Comparison of ENCODE assay signal across 8 cellular contexts in the genomic region with DNA sequence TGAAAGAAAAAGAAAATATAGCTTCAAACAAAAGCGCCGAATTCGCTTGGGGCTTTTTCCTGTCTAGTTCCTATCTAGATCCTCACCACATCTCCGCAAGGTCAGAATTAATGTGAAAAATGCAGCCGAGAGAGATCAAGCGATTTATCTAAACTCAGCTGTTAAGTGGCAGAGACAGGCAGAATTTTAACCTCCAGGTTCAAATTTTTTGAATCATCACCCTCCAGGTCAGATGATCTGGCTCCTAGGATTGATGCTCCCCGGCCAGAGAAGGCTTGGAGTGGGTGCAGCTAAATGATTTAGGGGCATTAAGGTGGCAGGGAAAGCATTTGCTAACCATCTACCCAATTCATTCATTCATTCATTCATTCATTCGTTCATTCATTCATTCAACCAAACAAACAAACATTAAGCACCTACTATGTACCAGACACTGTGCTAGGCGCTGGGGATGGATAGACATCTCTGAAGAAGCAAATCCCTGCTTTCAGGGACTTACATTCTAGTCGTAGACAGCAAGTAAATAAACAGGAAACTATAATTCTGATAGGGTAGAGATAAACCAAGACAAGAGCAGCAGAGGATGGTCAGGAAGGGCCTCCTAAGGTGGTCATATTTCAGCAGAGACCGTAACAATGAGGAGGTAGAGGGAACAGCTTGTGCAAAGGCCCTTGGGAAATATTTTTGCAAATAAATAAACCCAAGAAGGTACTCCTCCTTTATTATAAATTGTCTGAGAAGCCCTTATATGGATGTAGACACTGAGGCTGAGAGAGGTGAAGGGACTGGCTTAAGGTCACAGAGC. TPM values are rescaled to one million over a fixed set of nuclear protein-coding genes. Genes with fewer than 3 reads are reported as not detected.
DNase-seq lines count a peak whose midpoint lies in the region; FAIRE-seq and TF ChIP-seq lines count a peak whose summit lies in the region.

No MANE protein-coding gene starts in this region.

- H4K20me1 ChIP-seq in OCI-LY1 (ENCODE audit: insufficient read depth, low read length) (no peaks in the 10 kb centered on the region), H1 (replicated peaks in 1 of 2; ENCODE audit: control insufficient read depth in 1 of 2, insufficient read depth in 2 of 2, low read length in 2 of 2) (peaks cover 4 to 14% of the 10 kb centered on the region in 2 experiments)

- H2BK12ac ChIP-seq in H1 (ENCODE audit: low read depth, low read length) (0 out of 2 replicates have a peak overlapping the region, but pooled peaks have one; percentile 52), neuronal stem cell (ENCODE audit: low read length) (no peak overlapping the region)

- peak overlapping the region; percentile 88 for H3K4me2 ChIP-seq in OCI-LY1 (ENCODE audit: low read length)
- peak overlapping the region; percentile 85 to 88 for H3K4me2 ChIP-seq in H1 (ENCODE audit: insufficient read depth in 1 of 2, low read depth in 2 of 2, low read length in 2 of 2)
- H3K4me2 ChIP-seq in neuronal stem cell (ENCODE audit: insufficient read depth, low read length, poor library complexity, severe bottlenecking): peak overlapping the region; percentile 64

- H3K36me3 ChIP-seq in Caco-2 (ENCODE audit: control insufficient read depth, insufficient read depth, low read length) (0 out of 2 replicates have a peak, but pooled peaks cover 2% of the 10 kb centered on the region), OCI-LY1 (ENCODE audit: insufficient read depth, low read length) (0 out of 2 replicates have a peak, but pooled peaks cover 11% of the 10 kb centered on the region), H1 (ENCODE audit: control insufficient read depth in 2 of 4, insufficient read depth in 4 of 4, low read length in 3 of 4) (0 out of 8 replicates have a peak, but pooled peaks cover 0 to 3% (median 0%) of the 10 kb centered on the region in 4 experiments), neuronal stem cell (replicated peaks in 1 of 2; ENCODE audit: control insufficient read depth in 2 of 2, insufficient read depth in 2 of 2, low read length in 2 of 2) (peaks cover 0 to 24% of the 10 kb centered on the region in 2 donors)

- WGBS in H1 (ENCODE audit: extremely low coverage in 1 of 2, insufficient coverage in 1 of 2, insufficient read length in 1 of 2, insufficient replicate concordance in 2 of 2, low coverage in 1 of 2, low lambda C conversion rate in 2 of 2, missing lambda C conversion rate in 1 of 2), 2 experiments: 33% methylated on average over 11 of the region's 11 CpGs; no CpG with 5 or more reads in 1 of the 2 experiments
- no CpG with 5 or more reads among the region's 11 CpGs for WGBS in neuronal stem cell (ENCODE audit: extremely low coverage in 2 of 2, insufficient read length in 2 of 2, insufficient replicate concordance in 1 of 2), 2 donors

- no peaks in the 10 kb centered on the region for H3K9me2 ChIP-seq in OCI-LY1 (ENCODE audit: low read depth, low read length)

- H4K91ac ChIP-seq in H1 (replicated peaks; ENCODE audit: insufficient read length, low read length) (no peak overlapping the region), neuronal stem cell (ENCODE audit: low read depth, low read length, poor library complexity) (no peak overlapping the region)

- FAIRE-seq in H1 (lab: Jason Lieb, UNC): no peak

- H3F3A ChIP-seq in OCI-LY1 (ENCODE audit: insufficient read depth, low read length): no peaks in the 10 kb centered on the region

- no peak overlapping the region for H2AFZ ChIP-seq in OCI-LY1 (ENCODE audit: low read length)
- H2AFZ ChIP-seq in H1 (ENCODE audit: low read length): peak overlapping the region; percentile 87; the same call in 1 of the 2 replicates
- peak overlapping the region; percentile 91 for H2AFZ ChIP-seq in neuronal stem cell (ENCODE audit: low read length)

- TSS peak; percentile 87 for BruUV-seq in Caco-2 (replicated peaks; lab: Mats Ljungman, UMichigan)

- H3K4me1 ChIP-seq in Caco-2: peaks cover 52% of the 10 kb centered on the region
- H3K4me1 ChIP-seq in OCI-LY1 (ENCODE audit: insufficient read depth, low read length, severe bottlenecking): peaks cover 57% of the 10 kb centered on the region
- H3K4me1 ChIP-seq in H1 (replicated peaks in 1 of 4; ENCODE audit: control insufficient read depth in 3 of 4, insufficient read depth in 4 of 4, low read length in 3 of 4): peaks cover 2 to 16% (median 7%) of the 10 kb centered on the region in 4 experiments; a peak in 6 of 7 replicates
- peaks cover 12 to 15% of the 10 kb centered on the region in 2 donors for H3K4me1 ChIP-seq in neuronal stem cell (ENCODE audit: control insufficient read depth in 2 of 2, insufficient read depth in 1 of 2, low read depth in 1 of 2, low read length in 2 of 2)

- H3K4ac ChIP-seq in H1 (replicated peaks; ENCODE audit: insufficient read length, low read depth, low read length): peak overlapping the region; percentile 13
- no peak overlapping the region for H3K4ac ChIP-seq in neuronal stem cell (ENCODE audit: low read length)

- no peak for TF ChIP-seq POLR2A in H1 (IDR thresholded peaks at IDR 0.05; ENCODE audit: control extremely low read depth in 1 of 2, low read depth in 2 of 2, low read length in 2 of 2)

- peak overlapping the region; percentile 93 for H3K27ac Mint-ChIP-seq in Caco-2 (ENCODE audit: unreplicated experiment)

- H3K56ac ChIP-seq in H1 (replicated peaks; ENCODE audit: insufficient read length, low read depth, low read length): no peak overlapping the region

- H3K27me3 ChIP-seq in Caco-2 (replicated peaks; ENCODE audit: control insufficient read depth, insufficient read depth, low read length) (no peaks in the 10 kb centered on the region), OCI-LY1 (ENCODE audit: insufficient read depth, low read length) (no peaks in the 10 kb centered on the region), H1 (replicated peaks in 1 of 4; ENCODE audit: control insufficient read depth in 3 of 4, extremely low read depth in 1 of 4, insufficient read depth in 3 of 4, low read length in 3 of 4) (no peaks in the 10 kb centered on the region), neuronal stem cell (ENCODE audit: control insufficient read depth in 3 of 3, insufficient read depth in 3 of 3, low read depth in 1 of 3, low read length in 3 of 3) (no peaks in the 10 kb centered on the region)

- H3K27me3 Mint-ChIP-seq in Caco-2 (ENCODE audit: insufficient read depth, unreplicated experiment): no peaks in the 10 kb centered on the region

- H3K79me1 ChIP-seq in H1 (ENCODE audit: low read depth, low read length) (peaks cover 9% of the 10 kb centered on the region), neuronal stem cell (ENCODE audit: low read depth, low read length) (peaks cover 4% of the 10 kb centered on the region)

- H3K27ac ChIP-seq in OCI-LY1 (ENCODE audit: low read depth, low read length, poor library complexity, severe bottlenecking) (peak overlapping the region; percentile 81), H1 (ENCODE audit: low read depth, low read length) (peak overlapping the region; percentile 91), neuronal stem cell (replicated peaks; ENCODE audit: low read length) (peak overlapping the region; percentile 72)

- H2AK5ac ChIP-seq in H1 (ENCODE audit: low read depth, low read length) (0 out of 2 replicates have a peak overlapping the region, but pooled peaks have one; percentile 44), neuronal stem cell (ENCODE audit: low read depth, low read length) (no peak overlapping the region)

- no peak overlapping the region for H2BK15ac ChIP-seq in H1 (ENCODE audit: low read length)
- no peak overlapping the region for H2BK15ac ChIP-seq in neuronal stem cell (ENCODE audit: low read length)

- POLR2A ChIA-PET in Caco-2 (lab: Charles Lee): interaction anchor here (0.5 to 1.5 kb wide), 6 partner anchors 9 to 41 kb away, joined by 3 to 5 read pairs (median 4); no protein-coding TSS in a partner anchor
- POLR2A ChIA-PET in H1 (lab: Charles Lee; ENCODE audit: partially characterized antibody): interaction anchor here (0.6 to 8.7 kb wide), 11 partner anchors 11 to 78 kb away, joined by 3 to 87 read pairs (median 3); a partner anchor contains a TSS

- H3K4me3 Mint-ChIP-seq in Caco-2 (ENCODE audit: unreplicated experiment): peak overlapping the region; percentile 96

- peak overlapping the region; percentile 97 for H3K9ac ChIP-seq in OCI-LY1 (ENCODE audit: low read length)
- peak overlapping the region; percentile 65 to 98 (median 81) for H3K9ac ChIP-seq in H1 (replicated peaks in 1 of 4; ENCODE audit: extremely low read depth in 1 of 4, low read depth in 3 of 4, low read length in 3 of 4)
- H3K9ac ChIP-seq in neuronal stem cell (ENCODE audit: low read depth, low read length, poor library complexity): no peak overlapping the region

- TF ChIP-seq EP300 in H1 (IDR thresholded peaks at IDR 0.05; ENCODE audit: borderline replicate concordance in 1 of 2, low read depth in 2 of 2, low read length in 2 of 2): no peak

- no peaks in the 10 kb centered on the region for H3K9me3 ChIP-seq in Caco-2
- no peaks in the 10 kb centered on the region for H3K9me3 ChIP-seq in OCI-LY1 (ENCODE audit: low read length)
- no peaks in the 10 kb centered on the region for H3K9me3 ChIP-seq in H1 (ENCODE audit: insufficient read depth in 2 of 2, low read depth in 1 of 2, low read length in 1 of 2)
- H3K9me3 ChIP-seq in neuronal stem cell (replicated peaks in 1 of 2; ENCODE audit: control insufficient read depth in 2 of 2, insufficient read depth in 1 of 2, low read depth in 1 of 2, low read length in 2 of 2): no peaks in the 10 kb centered on the region

- H3K9me3 Mint-ChIP-seq in Caco-2 (ENCODE audit: unreplicated experiment): no peaks in the 10 kb centered on the region

- peak overlapping the region; percentile 100 for H4K5ac ChIP-seq in H1 (ENCODE audit: insufficient read length, low read depth, low read length)

- intact Hi-C loops in Caco-2 (cut with micrococcal nuclease; ENCODE audit: unreplicated experiment): no loop called here

- H3K18ac ChIP-seq in H1 (ENCODE audit: extremely low read depth, low read length) (no peak overlapping the region; the same call in 1 of the 2 replicates), neuronal stem cell (ENCODE audit: low read length) (peak overlapping the region; percentile 89)

- TF ChIP-seq RAD21 in H1 (IDR thresholded peaks at IDR 0.05 in 1 of 2, conservative IDR thresholded peaks at IDR 0.05 in 1 of 2; ENCODE audit: low read depth in 2 of 2, low read length in 2 of 2): no peak

- TF ChIP-seq CTCF in Caco-2 (IDR thresholded peaks at IDR 0.05; ENCODE audit: insufficient read depth in 1 of 2, low read depth in 1 of 2, low read length in 1 of 2, severe bottlenecking in 1 of 2, unreplicated experiment in 1 of 2): no peak
- no peak for TF ChIP-seq CTCF in OCI-LY1 (IDR thresholded peaks at IDR 0.05; ENCODE audit: low read length)
- no peak for TF ChIP-seq CTCF in H1 (IDR thresholded peaks at IDR 0.05; ENCODE audit: control extremely low read depth in 1 of 3, insufficient read depth in 1 of 3, low read depth in 1 of 3, low read length in 3 of 3)

- H3K23me2 ChIP-seq in H1 (ENCODE audit: low read depth, low read length): peaks cover 10% of the 10 kb centered on the region

- H3K36me3 Mint-ChIP-seq in Caco-2 (ENCODE audit: insufficient read depth, unreplicated experiment): peaks cover 39% of the 10 kb centered on the region

- H3K4me1 Mint-ChIP-seq in Caco-2 (ENCODE audit: low read depth, unreplicated experiment): peaks cover 61% of the 10 kb centered on the region

- no peak overlapping the region for H3K14ac ChIP-seq in H1 (ENCODE audit: insufficient read length)
- H3K14ac ChIP-seq in neuronal stem cell (ENCODE audit: low read length): no peak overlapping the region

- H2BK5ac ChIP-seq in H1 (ENCODE audit: low read depth, low read length) (peak overlapping the region; percentile 80), neuronal stem cell (ENCODE audit: low read length) (no peak overlapping the region)

- peaks cover 41% of the 10 kb centered on the region for H3K79me2 ChIP-seq in OCI-LY1 (ENCODE audit: insufficient read depth, low read length)
- peaks cover 32 to 51% of the 10 kb centered on the region in 2 experiments for H3K79me2 ChIP-seq in H1 (ENCODE audit: control insufficient read depth in 1 of 2, insufficient read depth in 2 of 2, low read length in 2 of 2)

- DNase-seq in Caco-2 (peak in 1 of 2 experiments; percentile 14), H1 (ENCODE audit: low read depth in 1 of 2, low spot score in 2 of 2) (no peak), neuronal stem cell (ENCODE audit: low spot score) (no peak), NCI-H2029 treated with DMSO at 0.1 percent for 48 hours (lab: John Stamatoyannopoulos, UW) (no peak), cerebellar nuclear complex (lab: John Stamatoyannopoulos, UW) (no peak), COLO829 (ENCODE audit: low spot score) (no peak)
- no peak for DNase-seq in stimulated activated CD4-positive, alpha-beta T cell treated with anti-CD3 and anti-CD28 coated beads, Interleukin-4, amount 100 ng/mL, for 24 hours

- CTCF ChIA-PET in Caco-2 (lab: Charles Lee): interaction anchor here (0.6 to 2.6 kb wide), 8 partner anchors 14 to 390 kb away, joined by 3 to 17 read pairs (median 4); a partner anchor contains a TSS
- CTCF ChIA-PET in H1 (lab: Charles Lee; ENCODE audit: partially characterized antibody): interaction anchor here (0.6 to 1.8 kb wide), 6 partner anchors 27 to 134 kb away, joined by 3 to 7 read pairs (median 4); a partner anchor contains a TSS

- H2BK20ac ChIP-seq in H1 (ENCODE audit: low read length): 0 out of 2 replicates have a peak overlapping the region, but pooled peaks have one; percentile 25

- peak overlapping the region; percentile 83 for H3K4me3 ChIP-seq in Caco-2 (ENCODE audit: low read depth, low read length)
- H3K4me3 ChIP-seq in OCI-LY1 (ENCODE audit: low read depth, low read length, poor library complexity, severe bottlenecking): peak overlapping the region; percentile 96
- H3K4me3 ChIP-seq in H1 (ENCODE audit: extremely low read depth in 1 of 4, insufficient read depth in 2 of 4, low read depth in 3 of 4, low read length in 4 of 4): peak overlapping the region; percentile 60 to 94 (median 92)
- peak overlapping the region; percentile 83 to 89 for H3K4me3 ChIP-seq in neuronal stem cell (ENCODE audit: low read length in 2 of 2)

- H3K23ac ChIP-seq in H1 (ENCODE audit: insufficient read length): no peak overlapping the region
- H3K23ac ChIP-seq in neuronal stem cell (ENCODE audit: low read depth, low read length, poor library complexity): no peak overlapping the region

- H4K8ac ChIP-seq in H1 (ENCODE audit: extremely low read depth, insufficient read depth, low read length) (peak overlapping the region; percentile 94; the same call in 1 of the 2 replicates), neuronal stem cell (ENCODE audit: low read depth, low read length) (no peak overlapping the region)

- H2BK120ac ChIP-seq in H1 (replicated peaks; ENCODE audit: low read depth, low read length) (no peak overlapping the region), neuronal stem cell (ENCODE audit: low read depth, low read length) (no peak overlapping the region)

RNA-seq across cellular contexts. Expression of a gene that starts 0.7 kb away (rescaled TPM):
- 485 and 509 TPM in 2 replicates for total RNA-seq in Caco-2 (2022)
- 184 and 185 TPM in 2 replicates for total RNA-seq in H1 (2021; fragmentation: NEBNext Ultra II Directional; extraction: Animal tissue kit (Norgen Biotek cat#: 25700))
- 131 and 141 TPM in 2 replicates for polyA plus RNA-seq in H1 (2011; rRNA removed)
- 114 TPM for polyA plus RNA-seq in H1 (2011; cell fraction: cytosol; rRNA removed)
- 64.5 TPM for polyA plus RNA-seq in H1 (2011; cell fraction: nucleus; rRNA removed)
- 130 to 225 TPM (median 146 TPM) in 4 replicates for polyA plus RNA-seq in H1 (2012, experiment 1 of 2)
- polyA plus RNA-seq in H1 (2012, experiment 2 of 2): 129 TPM
- polyA plus RNA-seq in H1 (2013, experiment 1 of 2): 239 TPM
- 238 TPM for polyA plus RNA-seq in H1 (2013, experiment 2 of 2)
- 96.4 and 107 TPM in 2 replicates for polyA minus RNA-seq in H1 (2011; rRNA and poly(A)+ RNA removed)
- polyA minus RNA-seq in H1 (2011; cell fraction: cytosol; rRNA and poly(A)+ RNA removed): 47.3 TPM
- 89.1 TPM for polyA minus RNA-seq in H1 (2011; cell fraction: nucleus; rRNA and poly(A)+ RNA removed)
- 261 TPM for polyA plus RNA-seq in neuronal stem cell (2013, experiment 1 of 2)
- 262 TPM for polyA plus RNA-seq in neuronal stem cell (2013, experiment 2 of 2)

RNA-seq across cellular contexts. Expression of a gene that starts 39.9 kb away (rescaled TPM):
- total RNA-seq in Caco-2 (2022): 78.3 and 84.1 TPM in 2 replicates
- 28.9 and 33.3 TPM in 2 replicates for total RNA-seq in H1 (2021; fragmentation: NEBNext Ultra II Directional; extraction: Animal tissue kit (Norgen Biotek cat#: 25700))
- polyA plus RNA-seq in H1 (2011; rRNA removed): 75.9 and 82.7 TPM in 2 replicates
- 32.6 TPM for polyA plus RNA-seq in H1 (2011; cell fraction: cytosol; rRNA removed)
- polyA plus RNA-seq in H1 (2011; cell fraction: nucleus; rRNA removed): 44.3 TPM
- 23.4 to 37.5 TPM (median 32.2 TPM) in 4 replicates for polyA plus RNA-seq in H1 (2012, experiment 1 of 2)
- 31.5 TPM for polyA plus RNA-seq in H1 (2012, experiment 2 of 2)
- 51.2 TPM for polyA plus RNA-seq in H1 (2013, experiment 1 of 2)
- 59.3 TPM for polyA plus RNA-seq in H1 (2013, experiment 2 of 2)
- polyA minus RNA-seq in H1 (2011; rRNA and poly(A)+ RNA removed): 63.8 and 102 TPM in 2 replicates
- polyA minus RNA-seq in H1 (2011; cell fraction: cytosol; rRNA and poly(A)+ RNA removed): 37.4 TPM
- 12.9 TPM for polyA minus RNA-seq in H1 (2011; cell fraction: nucleus; rRNA and poly(A)+ RNA removed)
- 29.7 TPM for polyA plus RNA-seq in neuronal stem cell (2013, experiment 1 of 2)
- polyA plus RNA-seq in neuronal stem cell (2013, experiment 2 of 2): 29.3 TPM
